Comparison of ENCODE assay signal across 1 cellular context in the genomic region with DNA sequence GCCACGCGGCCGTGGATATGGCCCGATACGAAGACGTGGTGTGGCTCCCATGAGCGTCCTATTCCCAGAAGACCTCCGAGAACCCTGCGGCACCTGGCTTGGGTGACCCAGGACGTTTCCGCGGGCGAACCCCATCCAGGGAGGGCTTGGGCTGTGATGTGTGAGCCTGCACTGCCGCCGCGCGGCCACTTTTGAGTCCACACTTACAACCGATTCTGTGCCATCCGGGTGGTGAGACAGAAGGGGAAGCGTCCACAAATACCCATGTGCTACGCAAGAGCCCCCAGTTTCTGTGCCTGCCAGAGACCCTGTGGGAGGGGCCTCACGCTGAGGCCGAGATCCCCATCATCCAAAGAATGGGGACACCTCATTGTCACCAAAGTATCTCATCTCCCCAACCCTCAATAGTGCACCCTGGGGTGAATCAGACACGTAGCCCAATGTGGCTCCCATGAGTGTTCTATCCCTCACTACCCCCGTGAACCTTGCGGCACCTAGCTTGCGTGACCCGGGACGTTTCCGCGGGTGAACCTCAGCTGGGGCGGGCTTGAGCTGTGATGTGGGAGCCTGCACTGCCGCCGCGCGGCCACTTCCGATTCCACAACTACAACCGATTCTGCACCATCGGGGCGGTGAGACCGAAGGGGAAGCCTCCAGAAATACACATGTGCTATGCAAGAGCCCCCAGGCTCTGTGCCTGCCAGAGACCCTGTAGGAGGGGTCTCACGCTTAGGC.
TF ChIP-seq lines count a peak whose summit lies in the region.

No MANE protein-coding gene starts in this region.

TF ChIP-seq in GM12878, 131 proteins besides CTCF, POLR2A, EP300 and RAD21:
- TF ChIP-seq STAT1 (conservative IDR thresholded peaks at IDR 0.05): no peak
- no peak for TF ChIP-seq BACH1 (IDR thresholded peaks at IDR 0.05; ENCODE audit: borderline replicate concordance)
- TF ChIP-seq ASH2L (IDR thresholded peaks at IDR 0.05; ENCODE audit: borderline replicate concordance, low read depth): no peak
- TF ChIP-seq MYB (IDR thresholded peaks at IDR 0.05; ENCODE audit: borderline replicate concordance, low read depth, low read length): no peak
- TF ChIP-seq ZBTB33 (IDR thresholded peaks at IDR 0.05): no peak
- TF ChIP-seq SPI1 (IDR thresholded peaks at IDR 0.05; ENCODE audit: borderline replicate concordance, insufficient read depth, low read depth, low read length): no peak
- TF ChIP-seq BCL3 (IDR thresholded peaks at IDR 0.05; ENCODE audit: borderline replicate concordance, insufficient read depth, low read depth, low read length, poor library complexity, severe bottlenecking): no peak
- no peak for TF ChIP-seq CUX1 (IDR thresholded peaks at IDR 0.05; ENCODE audit: insufficient replicate concordance, low read depth, low read length)
- no peak for TF ChIP-seq ETV6 (conservative IDR thresholded peaks at IDR 0.05 in 1 of 2, IDR thresholded peaks at IDR 0.05 in 1 of 2; ENCODE audit: borderline replicate concordance in 1 of 2, low read depth in 1 of 2)
- TF ChIP-seq SMARCA5 (IDR thresholded peaks at IDR 0.05): no peak
- TF ChIP-seq ATF3 (IDR thresholded peaks at IDR 0.05; ENCODE audit: borderline replicate concordance, extremely low read depth, low read depth, low read length): no peak
- TF ChIP-seq ATF7 (IDR thresholded peaks at IDR 0.05; ENCODE audit: low read depth): no peak
- TF ChIP-seq HCFC1 (IDR thresholded peaks at IDR 0.05; ENCODE audit: low read length): no peak
- no peak for TF ChIP-seq ESRRA (IDR thresholded peaks at IDR 0.05; ENCODE audit: low read length)
- TF ChIP-seq EED (IDR thresholded peaks at IDR 0.05; ENCODE audit: low read depth): no peak
- no peak for TF ChIP-seq ZNF274 (IDR thresholded peaks at IDR 0.05; ENCODE audit: insufficient read depth, insufficient read length)
- TF ChIP-seq NFIC (IDR thresholded peaks at IDR 0.05; ENCODE audit: low read depth, low read length): no peak
